ENCODE assay signal across 8 cellular contexts in the genomic region with DNA sequence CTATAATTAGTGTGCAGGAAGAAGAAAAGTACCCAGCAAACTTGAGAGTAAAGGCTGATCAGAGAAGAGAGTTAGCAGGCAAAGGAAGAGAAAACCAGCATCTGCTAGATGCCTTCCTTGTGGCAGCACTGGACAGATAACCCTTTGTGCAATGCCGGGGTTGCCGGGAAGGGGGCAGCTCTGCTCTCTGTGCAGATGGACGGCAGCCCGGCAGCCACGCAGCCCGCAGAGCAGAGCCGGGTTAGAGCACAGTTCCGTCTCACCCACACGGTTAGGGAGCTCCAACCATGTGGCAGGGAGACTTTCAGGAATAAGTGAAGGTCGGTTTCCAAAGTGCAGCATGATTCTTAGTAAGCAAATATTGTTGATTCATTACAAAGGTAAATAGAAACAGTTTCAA.
DNase-seq lines count a peak whose midpoint lies in the region; TF ChIP-seq lines count a peak whose summit lies in the region.

No MANE protein-coding gene starts in this region.

- H3K4me3 ChIP-seq in Loucy (ENCODE audit: low read length, poor library complexity, severe bottlenecking): no peak overlapping the region
- no peak overlapping the region for H3K4me3 ChIP-seq in thyroid gland (replicated peaks in 1 of 3)

- 15 to 27% methylated on average over 10 of the region's 10 CpGs for WGBS in thyroid gland, 2 donors

- no peaks in the 10 kb centered on the region for H3K4me1 ChIP-seq in Loucy (ENCODE audit: insufficient read depth, low read length, poor library complexity, severe bottlenecking)
- H3K4me1 ChIP-seq in thyroid gland: no peaks in the 10 kb centered on the region

- H3K27me3 ChIP-seq in Loucy (ENCODE audit: insufficient read depth, low read length, poor library complexity, severe bottlenecking) (no peaks in the 10 kb centered on the region), thyroid gland (no peaks in the 10 kb centered on the region)

- no peak overlapping the region for H3K27ac ChIP-seq in thyroid gland

- TF ChIP-seq POLR2A in thyroid gland (IDR thresholded peaks at IDR 0.05): no peak

- H3K9me3 ChIP-seq in Loucy (ENCODE audit: insufficient read depth, low read depth, low read length): peaks cover 3% of the 10 kb centered on the region; the same call in 1 of the 2 replicates
- no peaks in the 10 kb centered on the region for H3K9me3 ChIP-seq in thyroid gland

- H3F3A ChIP-seq in Loucy (ENCODE audit: low read depth): no peaks in the 10 kb centered on the region

- peak in 2 of 3 donors; percentile 3 to 16 for DNase-seq in stimulated activated CD4-positive, alpha-beta T cell treated with anti-CD3 and anti-CD28 coated beads, Interleukin-12 subunit alpha, Interleukin-12 subunit beta, amount 100 ng/mL, for 48 hours (ENCODE audit: low read depth in 2 of 3, low spot score in 1 of 3)
- DNase-seq in stimulated activated CD4-positive, alpha-beta T cell treated with anti-CD3 and anti-CD28 coated beads, Interleukin-4, amount 100 ng/mL, for 4 hours: no peak
- DNase-seq in amniotic epithelial cell (ENCODE audit: low read depth) (peak; percentile 19), islet precursor cell (peak; percentile 85), thyroid gland (peak; percentile 24 to 50)
- DNase-seq in activated effector memory CD4-positive, alpha-beta T cell treated with anti-CD3 and anti-CD28 coated beads, Interleukin-2, amount 50 U/mL, for 16 hours: no peak
- DNase-seq in activated T-cell treated with anti-CD3 and anti-CD28 coated beads, Interleukin-2, amount 50 U/mL, for 1 hour: no peak

- H3K9ac ChIP-seq in Loucy (ENCODE audit: low read depth, low read length, poor library complexity, severe bottlenecking): no peak overlapping the region

- no peak overlapping the region for H3K4me2 ChIP-seq in Loucy (ENCODE audit: low read depth, low read length, poor library complexity, severe bottlenecking)

- H3K36me3 ChIP-seq in Loucy (ENCODE audit: insufficient read depth, low read length) (no peaks in the 10 kb centered on the region), thyroid gland (no peaks in the 10 kb centered on the region)

- no peaks in the 10 kb centered on the region for H4K20me1 ChIP-seq in Loucy (ENCODE audit: insufficient read depth, low read length, poor library complexity, severe bottlenecking)

- H3K79me2 ChIP-seq in Loucy (ENCODE audit: insufficient read depth, low read length): no peaks in the 10 kb centered on the region

- H2AFZ ChIP-seq in Loucy (ENCODE audit: low read length): peak overlapping the region; percentile 67

- peak; percentile 46 for TF ChIP-seq CTCF in Loucy (conservative IDR thresholded peaks at IDR 0.05; ENCODE audit: low read length)
- TF ChIP-seq CTCF in thyroid gland (IDR thresholded peaks at IDR 0.05): peak in 4 of 6 experiments; percentile 21 to 44 (median 26)

- H3K9me2 ChIP-seq in Loucy (replicated peaks; ENCODE audit: low read depth, low read length): no peaks in the 10 kb centered on the region

- intact Hi-C loops in thyroid gland (cut with DNase I): no loop called here

Comparison
In these comparisons a context has a peak if more than half of its experiments do, and no peak if none do; other contexts are left out.
1. DNase-seq: peak in stimulated activated CD4-positive, alpha-beta T cell treated with anti-CD3 and anti-CD28 coated beads, Interleukin-12 subunit alpha, Interleukin-12 subunit beta, amount 100 ng/mL, for 48 hours (2 of 3), amniotic epithelial cell (single experiment), islet precursor cell (single experiment) and thyroid gland (2 of 2); none in stimulated activated CD4-positive, alpha-beta T cell treated with anti-CD3 and anti-CD28 coated beads, Interleukin-4, amount 100 ng/mL, for 4 hours (0 of 2), activated effector memory CD4-positive, alpha-beta T cell treated with anti-CD3 and anti-CD28 coated beads, Interleukin-2, amount 50 U/mL, for 16 hours (single experiment) and activated T-cell treated with anti-CD3 and anti-CD28 coated beads, Interleukin-2, amount 50 U/mL, for 1 hour (single experiment).